In the genomic region with DNA sequence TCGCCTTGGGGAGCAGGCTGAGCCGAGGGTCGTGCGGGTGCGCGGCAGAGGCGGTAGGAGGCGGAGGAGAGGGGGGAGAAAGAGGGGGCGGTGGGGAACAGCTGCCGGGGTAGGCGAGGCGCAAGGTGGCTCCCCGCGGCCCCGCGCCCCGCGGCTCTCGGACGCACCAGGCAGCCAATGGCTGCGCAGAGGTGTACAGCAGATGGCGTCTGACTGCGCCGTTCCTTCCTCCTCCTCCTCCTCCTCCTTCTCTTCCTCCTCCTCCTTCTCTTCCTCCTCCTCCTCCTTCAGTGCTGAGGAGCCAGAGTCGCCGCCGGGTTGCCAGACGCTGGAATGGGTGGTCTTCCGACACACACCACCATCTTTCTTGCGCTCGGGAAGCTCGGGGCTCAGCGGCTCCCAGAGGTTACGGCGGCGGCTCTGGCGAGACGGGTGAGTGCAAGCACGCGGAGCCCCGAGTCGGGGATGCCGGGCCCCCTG, we compare ENCODE assay signal across 10 cellular contexts. TPM values are rescaled to one million over a fixed set of nuclear protein-coding genes. Genes with fewer than 3 reads are reported as not detected.
DNase-seq lines count a peak whose midpoint lies in the region; ATAC-seq and TF ChIP-seq lines count a peak whose summit lies in the region.
"Had no signal": no experiment of that assay in that cellular context is flagged by ENCODE, and none has a peak within 500 bp of the region (broad histone marks: within the 10 kb centered on the region; RNA-seq: fewer than 3 reads in every experiment).

A gene with protein sequence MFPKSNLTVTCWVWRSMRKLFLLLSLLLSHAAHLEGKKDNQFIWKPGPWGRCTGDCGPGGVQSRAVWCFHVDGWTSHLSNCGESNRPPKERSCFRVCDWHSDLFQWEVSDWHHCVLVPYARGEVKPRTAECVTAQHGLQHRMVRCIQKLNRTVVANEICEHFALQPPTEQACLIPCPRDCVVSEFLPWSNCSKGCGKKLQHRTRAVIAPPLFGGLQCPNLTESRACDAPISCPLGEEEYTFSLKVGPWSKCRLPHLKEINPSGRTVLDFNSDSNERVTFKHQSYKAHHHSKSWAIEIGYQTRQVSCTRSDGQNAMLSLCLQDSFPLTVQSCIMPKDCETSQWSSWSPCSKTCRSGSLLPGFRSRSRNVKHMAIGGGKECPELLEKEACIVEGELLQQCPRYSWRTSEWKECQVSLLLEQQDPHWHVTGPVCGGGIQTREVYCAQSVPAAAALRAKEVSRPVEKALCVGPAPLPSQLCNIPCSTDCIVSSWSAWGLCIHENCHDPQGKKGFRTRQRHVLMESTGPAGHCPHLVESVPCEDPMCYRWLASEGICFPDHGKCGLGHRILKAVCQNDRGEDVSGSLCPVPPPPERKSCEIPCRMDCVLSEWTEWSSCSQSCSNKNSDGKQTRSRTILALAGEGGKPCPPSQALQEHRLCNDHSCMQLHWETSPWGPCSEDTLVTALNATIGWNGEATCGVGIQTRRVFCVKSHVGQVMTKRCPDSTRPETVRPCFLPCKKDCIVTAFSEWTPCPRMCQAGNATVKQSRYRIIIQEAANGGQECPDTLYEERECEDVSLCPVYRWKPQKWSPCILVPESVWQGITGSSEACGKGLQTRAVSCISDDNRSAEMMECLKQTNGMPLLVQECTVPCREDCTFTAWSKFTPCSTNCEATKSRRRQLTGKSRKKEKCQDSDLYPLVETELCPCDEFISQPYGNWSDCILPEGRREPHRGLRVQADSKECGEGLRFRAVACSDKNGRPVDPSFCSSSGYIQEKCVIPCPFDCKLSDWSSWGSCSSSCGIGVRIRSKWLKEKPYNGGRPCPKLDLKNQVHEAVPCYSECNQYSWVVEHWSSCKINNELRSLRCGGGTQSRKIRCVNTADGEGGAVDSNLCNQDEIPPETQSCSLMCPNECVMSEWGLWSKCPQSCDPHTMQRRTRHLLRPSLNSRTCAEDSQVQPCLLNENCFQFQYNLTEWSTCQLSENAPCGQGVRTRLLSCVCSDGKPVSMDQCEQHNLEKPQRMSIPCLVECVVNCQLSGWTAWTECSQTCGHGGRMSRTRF (N-terminal part only) (plus strand): TSS at position 290 of the 480 bp plus-strand sequence. CDS start 116,634 bp downstream, outside the sequence.

- no peak within 1 kb of the TSS for H3K27ac ChIP-seq in GM23338 (ENCODE audit: low read depth)
- H3K27ac ChIP-seq in skin epidermis, result peak within 1 kb of the TSS in 1 of 21 experiments; percentile 25
- H3K27ac ChIP-seq in substantia nigra (ENCODE audit: low read depth, low read length, poor library complexity, severe bottlenecking), result no peak within 1 kb of the TSS

- DNase-seq in GM23338 (ENCODE audit: low spot score) (peak; percentile 53), WTC11 (ENCODE audit: low spot score) (peak; percentile 29), MV-4-11 (lab: John Stamatoyannopoulos, UW) (no peak), substantia nigra (lab: John Stamatoyannopoulos, UW) (no peak)
- DNase-seq in stimulated activated CD4-positive, alpha-beta T cell treated with anti-CD3 and anti-CD28 coated beads, Interleukin-12 subunit alpha, Interleukin-12 subunit beta, amount 100 ng/mL, for 4 hours, result no peak
- DNase-seq: activated effector memory CD4-positive, alpha-beta T cell treated with Interleukin-2 at 50 U/mL for 16 hours; NCI-H1436 treated with DMSO at 0.1 percent for 48 hours had no signal

- peaks cover 3% of the 10 kb centered on the region; the same call in 1 of the 2 replicates for H4K20me1 ChIP-seq in GM23338 (replicated peaks; ENCODE audit: insufficient read depth)

- peaks cover 70% of the 10 kb centered on the region for H3K27me3 ChIP-seq in GM23338 (ENCODE audit: insufficient read depth)

- ATAC-seq in GM23338, result peak; percentile 65
- ATAC-seq in WTC11, result peak; percentile 31

- no peaks in the 10 kb centered on the region for H3K9me3 Mint-ChIP-seq in GM23338
- H3K9me3 Mint-ChIP-seq in WTC11, result no peaks in the 10 kb centered on the region

- peak within 1 kb of the TSS; percentile 99 for H2AFZ ChIP-seq in GM23338

- CTCF ChIA-PET in WTC11 (lab: Charles Lee), result interaction anchor here (1.6 kb wide), 2 partner anchors 29 to 341 kb away, joined by 5 to 6 read pairs; no protein-coding TSS in a partner anchor

- no peaks in the 10 kb centered on the region for H3F3A ChIP-seq in GM23338 (replicated peaks; ENCODE audit: low read depth)

- H3K36me3 Mint-ChIP-seq in GM23338 (ENCODE audit: low read depth) (no peaks in the 10 kb centered on the region), WTC11 (no peaks in the 10 kb centered on the region)

- H3K36me3 ChIP-seq in GM23338 (ENCODE audit: insufficient read depth), result no peaks in the 10 kb centered on the region

- POLR2A ChIA-PET in WTC11 (lab: Charles Lee), result no interaction called here

- H3K9me2 ChIP-seq in GM23338 (ENCODE audit: insufficient read depth), result no peaks in the 10 kb centered on the region

- H3K4me3 Mint-ChIP-seq in GM23338 (peak within 1 kb of the TSS; percentile 87), WTC11 (peak within 1 kb of the TSS; percentile 87)

- TF ChIP-seq CTCF in GM23338 (conservative IDR thresholded peaks at IDR 0.05; ENCODE audit: low read depth in 2 of 2), result 0 out of 4 replicates have a peak, but pooled peaks of 1 of the 2 experiments have one; percentile 5
- no peak for TF ChIP-seq CTCF in WTC11 (IDR thresholded peaks at IDR 0.05)

- H3K4me3 ChIP-seq in GM23338, result peak within 1 kb of the TSS; percentile 80
- peak within 1 kb of the TSS; percentile 65 for H3K4me3 ChIP-seq in iPS-11a (ENCODE audit: low read depth, low read length)
- H3K4me3 ChIP-seq in skin epidermis, result peak within 1 kb of the TSS; percentile 1 to 37 (median 17)

- peak within 1 kb of the TSS; percentile 97 for H3K4me2 ChIP-seq in GM23338

- peaks cover 36% of the 10 kb centered on the region for H3K27me3 Mint-ChIP-seq in GM23338 (ENCODE audit: insufficient read depth, low read depth, poor library complexity)
- peaks cover 76% of the 10 kb centered on the region for H3K27me3 Mint-ChIP-seq in WTC11 (ENCODE audit: low read depth)

- H3K4me1 Mint-ChIP-seq in GM23338 (peaks cover 12% of the 10 kb centered on the region), WTC11 (peaks cover 18% of the 10 kb centered on the region)

- no peak within 1 kb of the TSS for H3K27ac Mint-ChIP-seq in GM23338
- no peak within 1 kb of the TSS for H3K27ac Mint-ChIP-seq in WTC11

- peaks cover 21% of the 10 kb centered on the region for H3K4me1 ChIP-seq in GM23338 (ENCODE audit: insufficient read depth)

- no peaks in the 10 kb centered on the region for H3K79me2 ChIP-seq in GM23338 (replicated peaks; ENCODE audit: insufficient read depth)

TF ChIP-seq in GM23338, 12 proteins besides CTCF, POLR2A, EP300 and RAD21:
- TF ChIP-seq, protein P1, sequence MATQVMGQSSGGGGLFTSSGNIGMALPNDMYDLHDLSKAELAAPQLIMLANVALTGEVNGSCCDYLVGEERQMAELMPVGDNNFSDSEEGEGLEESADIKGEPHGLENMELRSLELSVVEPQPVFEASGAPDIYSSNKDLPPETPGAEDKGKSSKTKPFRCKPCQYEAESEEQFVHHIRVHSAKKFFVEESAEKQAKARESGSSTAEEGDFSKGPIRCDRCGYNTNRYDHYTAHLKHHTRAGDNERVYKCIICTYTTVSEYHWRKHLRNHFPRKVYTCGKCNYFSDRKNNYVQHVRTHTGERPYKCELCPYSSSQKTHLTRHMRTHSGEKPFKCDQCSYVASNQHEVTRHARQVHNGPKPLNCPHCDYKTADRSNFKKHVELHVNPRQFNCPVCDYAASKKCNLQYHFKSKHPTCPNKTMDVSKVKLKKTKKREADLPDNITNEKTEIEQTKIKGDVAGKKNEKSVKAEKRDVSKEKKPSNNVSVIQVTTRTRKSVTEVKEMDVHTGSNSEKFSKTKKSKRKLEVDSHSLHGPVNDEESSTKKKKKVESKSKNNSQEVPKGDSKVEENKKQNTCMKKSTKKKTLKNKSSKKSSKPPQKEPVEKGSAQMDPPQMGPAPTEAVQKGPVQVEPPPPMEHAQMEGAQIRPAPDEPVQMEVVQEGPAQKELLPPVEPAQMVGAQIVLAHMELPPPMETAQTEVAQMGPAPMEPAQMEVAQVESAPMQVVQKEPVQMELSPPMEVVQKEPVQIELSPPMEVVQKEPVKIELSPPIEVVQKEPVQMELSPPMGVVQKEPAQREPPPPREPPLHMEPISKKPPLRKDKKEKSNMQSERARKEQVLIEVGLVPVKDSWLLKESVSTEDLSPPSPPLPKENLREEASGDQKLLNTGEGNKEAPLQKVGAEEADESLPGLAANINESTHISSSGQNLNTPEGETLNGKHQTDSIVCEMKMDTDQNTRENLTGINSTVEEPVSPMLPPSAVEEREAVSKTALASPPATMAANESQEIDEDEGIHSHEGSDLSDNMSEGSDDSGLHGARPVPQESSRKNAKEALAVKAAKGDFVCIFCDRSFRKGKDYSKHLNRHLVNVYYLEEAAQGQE (IDR thresholded peaks at IDR 0.05; ENCODE audit: unreplicated experiment), result no peak
- TF ChIP-seq ZNF331 (CRISPR knock-in tag; IDR thresholded peaks at IDR 0.05; ENCODE audit: low read depth), result no peak

TF ChIP-seq in WTC11, 78 proteins besides CTCF, POLR2A, EP300 and RAD21 (continues in another document):
- TF ChIP-seq CREB1 (CRISPR knock-in tag; IDR thresholded peaks at IDR 0.05) (no peak), ZNF138 (CRISPR knock-in tag; conservative IDR thresholded peaks at IDR 0.05) (no peak), NFYB (CRISPR knock-in tag; conservative IDR thresholded peaks at IDR 0.05; ENCODE audit: low read depth) (peak; percentile 34; the same call in 1 of the 2 replicates), ZNF423 (CRISPR knock-in tag; IDR thresholded peaks at IDR 0.05) (peak; percentile 59; the same call in 1 of the 2 replicates), TEAD1 (CRISPR knock-in tag; IDR thresholded peaks at IDR 0.05) (no peak)
- TF ChIP-seq, protein P2, sequence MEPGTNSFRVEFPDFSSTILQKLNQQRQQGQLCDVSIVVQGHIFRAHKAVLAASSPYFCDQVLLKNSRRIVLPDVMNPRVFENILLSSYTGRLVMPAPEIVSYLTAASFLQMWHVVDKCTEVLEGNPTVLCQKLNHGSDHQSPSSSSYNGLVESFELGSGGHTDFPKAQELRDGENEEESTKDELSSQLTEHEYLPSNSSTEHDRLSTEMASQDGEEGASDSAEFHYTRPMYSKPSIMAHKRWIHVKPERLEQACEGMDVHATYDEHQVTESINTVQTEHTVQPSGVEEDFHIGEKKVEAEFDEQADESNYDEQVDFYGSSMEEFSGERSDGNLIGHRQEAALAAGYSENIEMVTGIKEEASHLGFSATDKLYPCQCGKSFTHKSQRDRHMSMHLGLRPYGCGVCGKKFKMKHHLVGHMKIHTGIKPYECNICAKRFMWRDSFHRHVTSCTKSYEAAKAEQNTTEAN (CRISPR knock-in tag; IDR thresholded peaks at IDR 0.05), result no peak

RNA-seq across cellular contexts. Expression of the gene that starts here (rescaled TPM):
- 2.1 and 3.8 TPM in 2 replicates for total RNA-seq in GM23338 (2014; rRNA removed; shearing (Covaris generic))
- 0.86 and 0.97 TPM in 2 replicates for polyA plus RNA-seq in GM23338 (2016; fragmentation: Nextera tagmentation; extraction: Ambion mirVana)
- total RNA-seq in WTC11 (2021), result 2.9 to 3.7 TPM (median 3.1 TPM) in 3 replicates
- total RNA-seq: lung microvascular endothelial cell had no signal

Comparison
In these comparisons a context has a peak if more than half of its experiments do, and no peak if none do; other contexts are left out.
1. DNase-seq: peak in GM23338 (single experiment) and WTC11 (single experiment); none in MV-4-11 (single experiment), stimulated activated CD4-positive, alpha-beta T cell treated with anti-CD3 and anti-CD28 coated beads, Interleukin-12 subunit alpha, Interleukin-12 subunit beta, amount 100 ng/mL, for 4 hours (single experiment) and substantia nigra (0 of 49).
2. H3K4me3 ChIP-seq: peak in every context shown above with its lines; median percentile 80 in GM23338; 65 in iPS-11a; 17 in skin epidermis.